ENCODE assay signal across 16 cellular contexts in the genomic region with DNA sequence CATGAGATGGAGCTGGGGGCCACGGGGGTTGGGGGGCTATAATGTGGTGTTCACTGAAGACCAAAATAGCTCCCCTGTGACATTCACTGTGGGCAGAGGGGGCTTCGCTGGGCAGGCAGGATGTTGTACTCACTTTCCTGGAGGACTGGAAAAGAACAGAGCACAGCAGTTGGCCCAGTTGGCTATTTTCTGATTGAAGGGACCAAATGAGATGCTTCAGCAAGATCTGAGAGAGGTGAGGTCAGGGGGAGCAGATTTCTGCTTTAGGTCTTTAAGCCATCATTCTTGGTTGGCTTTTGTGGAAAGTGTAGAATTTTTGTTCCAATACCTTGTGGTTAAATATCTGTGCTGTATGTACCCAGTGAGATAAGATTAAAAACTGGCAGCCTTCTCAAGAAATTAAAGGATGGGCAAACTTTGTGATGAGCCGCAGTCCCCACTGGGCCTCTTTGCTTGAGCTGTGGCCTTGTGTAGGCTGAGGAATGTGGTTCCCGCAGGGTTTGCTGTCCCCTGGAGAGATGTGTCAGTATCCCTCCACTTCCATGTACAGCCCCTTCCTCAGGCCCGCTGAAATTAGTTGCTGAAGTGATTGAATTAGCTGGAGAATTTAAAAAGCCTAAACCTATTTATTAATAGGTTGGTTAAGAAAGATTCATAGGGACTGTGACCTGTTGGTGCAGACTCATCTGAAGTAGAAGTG.
"Had no signal": no experiment of that assay in that cellular context is flagged by ENCODE, and none has a peak within 500 bp of the region (broad histone marks: within the 10 kb centered on the region; RNA-seq: fewer than 3 reads in every experiment).

No MANE protein-coding gene starts in this region.

- H3K27me3 Mint-ChIP-seq: activated CD4-positive, alpha-beta T cell treated with anti-CD3 and anti-CD28 coated beads, Interleukin-2, amount 10 ng/mL, durations not matched to agents 24 days and 14 days; activated CD8-positive, alpha-beta T cell treated with anti-CD3 and anti-CD28 coated beads for 36 hours had no signal

- H3K4me3 Mint-ChIP-seq: activated CD4-positive, alpha-beta T cell treated with anti-CD3 and anti-CD28 coated beads, Interleukin-2, amount 10 ng/mL, durations not matched to agents 24 days and 14 days; activated CD8-positive, alpha-beta T cell treated with anti-CD3 and anti-CD28 coated beads for 36 hours; memory B cell; natural killer cell had no signal

- H3K27me3 ChIP-seq: breast epithelium, esophagus squamous epithelium, right lobe of liver, spleen had no signal

- H3K9me3 Mint-ChIP-seq: activated CD4-positive, alpha-beta T cell treated with anti-CD3 and anti-CD28 coated beads, Interleukin-2, amount 10 ng/mL, durations not matched to agents 24 days and 14 days; activated CD8-positive, alpha-beta T cell treated with anti-CD3 and anti-CD28 coated beads for 36 hours; memory B cell; natural killer cell had no signal

- H3K27ac Mint-ChIP-seq: activated CD4-positive, alpha-beta T cell treated with anti-CD3 and anti-CD28 coated beads, Interleukin-2, amount 10 ng/mL, durations not matched to agents 24 days and 14 days; activated CD8-positive, alpha-beta T cell treated with anti-CD3 and anti-CD28 coated beads for 36 hours; memory B cell; natural killer cell had no signal

- H3K4me1 Mint-ChIP-seq: activated CD4-positive, alpha-beta T cell treated with anti-CD3 and anti-CD28 coated beads, Interleukin-2, amount 10 ng/mL, durations not matched to agents 24 days and 14 days; memory B cell; natural killer cell had no signal

- DNase-seq: activated CD4-positive, alpha-beta T cell treated with anti-CD3 and anti-CD28 coated beads, Interleukin-2, amount 10 ng/mL, durations not matched to agents 24 days and 14 days; activated CD8-positive, alpha-beta memory T cell treated with anti-CD3 and anti-CD28 coated beads, Interleukin-2, amount 50 U/mL, for 4 hours; activated CD8-positive, alpha-beta T cell treated with anti-CD3 and anti-CD28 coated beads for 36 hours; activated effector memory CD4-positive, alpha-beta T cell treated with Interleukin-2 at 50 U/mL for 16 hours; activated naive CD4-positive, alpha-beta T cell treated with anti-CD3 and anti-CD28 coated beads, Interleukin-2, amount 50 U/mL, for 16 hours; activated T-cell treated with anti-CD3 and anti-CD28 coated beads, Interleukin-2, amount 50 U/mL, for 48 hours; amniotic stem cell; effector CD8-positive, alpha-beta T cell; esophagus squamous epithelium; natural killer cell; right lobe of liver; spleen; stimulated activated naive CD4-positive, alpha-beta T cell; SW 1271 had no signal

- H3K4me3 ChIP-seq: breast epithelium, esophagus squamous epithelium, right lobe of liver, spleen had no signal

- H3K36me3 Mint-ChIP-seq: memory B cell, natural killer cell had no signal
